ENCODE assay signal across 19 cellular contexts in the genomic region with DNA sequence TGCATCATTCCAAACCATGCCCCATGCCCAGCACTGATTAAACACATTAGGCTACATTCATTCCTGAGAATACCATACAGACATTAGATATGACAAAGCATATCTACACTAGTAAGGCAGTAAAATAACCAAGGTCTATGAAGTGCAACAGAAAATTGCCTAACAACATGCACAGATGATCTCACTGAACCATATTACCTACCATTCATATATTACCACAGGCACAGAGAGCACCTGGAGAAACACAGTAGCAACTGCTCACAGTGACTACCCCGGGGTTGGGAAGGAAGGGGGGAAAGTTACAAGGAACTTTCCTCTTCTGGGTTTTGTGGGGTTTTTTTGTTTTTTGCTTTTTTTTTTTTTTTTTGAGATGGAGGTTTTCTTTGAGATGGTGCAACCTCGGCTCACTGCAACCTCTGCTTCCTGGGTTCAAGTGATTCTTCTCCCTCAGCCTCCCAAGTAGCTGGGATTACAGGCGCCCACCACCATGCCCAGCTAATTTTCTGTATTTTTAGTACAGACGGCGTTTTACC.
DNase-seq lines count a peak whose midpoint lies in the region; ATAC-seq and TF ChIP-seq lines count a peak whose summit lies in the region.
"Had no signal": no experiment of that assay in that cellular context is flagged by ENCODE, and none has a peak within 500 bp of the region (broad histone marks: within the 10 kb centered on the region; RNA-seq: fewer than 3 reads in every experiment).

No MANE protein-coding gene starts in this region.

- POLR2A ChIA-PET in activated B cell treated with CpG ODN at 0.5 μM for 24 hours (lab: Charles Lee): no interaction called here
- POLR2A ChIA-PET in RWPE1 (lab: Yijun Ruan, JAX; ENCODE audit: low non-redundant PET): no interaction called here

- H3K36me3 Mint-ChIP-seq in activated B cell treated with CpG ODN at 0.5 μM for 24 hours (ENCODE audit: low read depth): no peaks in the 10 kb centered on the region
- H3K36me3 Mint-ChIP-seq: CD8-positive, alpha-beta T cell had no signal

- H3K27me3 Mint-ChIP-seq in activated B cell treated with CpG ODN at 0.5 μM for 24 hours: no peaks in the 10 kb centered on the region

- CTCF ChIA-PET in activated B cell treated with CpG ODN at 0.5 μM for 24 hours (lab: Charles Lee): no interaction called here
- CTCF ChIA-PET in RWPE1 (lab: Yijun Ruan, JAX): no interaction called here

- TF ChIP-seq CTCF in activated B cell treated with CpG ODN at 0.5 μM for 24 hours (IDR thresholded peaks at IDR 0.05) (no peak), RWPE1 (conservative IDR thresholded peaks at IDR 0.05; ENCODE audit: low read depth) (no peak)

- ATAC-seq in GM19397 (IDR thresholded peaks at IDR 0.05; ENCODE audit: unreplicated experiment) (peak; percentile 31), HG03196 (IDR thresholded peaks at IDR 0.05; ENCODE audit: unreplicated experiment) (peak; percentile 32), activated B cell treated with CpG ODN at 0.5 μM for 24 hours (ENCODE audit: low read depth) (peak; percentile 47), GM19035 (IDR thresholded peaks at IDR 0.05; ENCODE audit: unreplicated experiment) (no peak), GM18520 (IDR thresholded peaks at IDR 0.05; ENCODE audit: unreplicated experiment) (no peak)
- ATAC-seq: CD8-positive, alpha-beta T cell had no signal

- peaks cover 0 to 38% (median 26%) of the 10 kb centered on the region in 10 experiments; a peak in 17 of 20 replicates for H3K4me1 ChIP-seq in BLaER1 treated with 17β-estradiol and CSF1 and Interleukin-3, amounts not matched to agents 10 nM and 100 nM

- no peaks in the 10 kb centered on the region for H3K27me3 ChIP-seq in BLaER1 treated with 17β-estradiol and CSF1 and Interleukin-3, amounts not matched to agents 10 nM and 100 nM

- H3K4me1 Mint-ChIP-seq in activated B cell treated with CpG ODN at 0.5 μM for 24 hours: peaks cover 8% of the 10 kb centered on the region

- H4K20me1 ChIP-seq in BLaER1 treated with 17β-estradiol and CSF1 and Interleukin-3, amounts not matched to agents 10 nM and 100 nM: no peaks in the 10 kb centered on the region

- peak overlapping the region in 3 of 11 experiments; percentile 22 to 65 (median 50); a peak in 5 of 22 replicates for H3K27ac ChIP-seq in BLaER1 treated with 17β-estradiol and CSF1 and Interleukin-3, amounts not matched to agents 10 nM and 100 nM
- no peak overlapping the region for H3K27ac ChIP-seq in RWPE1
- H3K27ac ChIP-seq: HL-60, SK-N-MC had no signal

- H3K27ac Mint-ChIP-seq in activated B cell treated with CpG ODN at 0.5 μM for 24 hours: peak overlapping the region; percentile 5
- H3K27ac Mint-ChIP-seq: CD8-positive, alpha-beta T cell; T-helper 2 cell treated with Interferon-gamma antibody and Interleukin-4, amounts not matched to agents 5 μg/mL and 100 μg/mL, for 36 hours had no signal

- peak overlapping the region in 1 of 11 experiments; percentile 49; a peak in 2 of 22 replicates for H3K9ac ChIP-seq in BLaER1 treated with 17β-estradiol and CSF1 and Interleukin-3, amounts not matched to agents 10 nM and 100 nM

- H3K9me3 Mint-ChIP-seq in activated B cell treated with CpG ODN at 0.5 μM for 24 hours: no peaks in the 10 kb centered on the region
- H3K9me3 Mint-ChIP-seq: CD8-positive, alpha-beta T cell had no signal

- H3K36me3 ChIP-seq in BLaER1 treated with 17β-estradiol and CSF1 and Interleukin-3, amounts not matched to agents 10 nM and 100 nM: no peaks in the 10 kb centered on the region

- no peak for DNase-seq in activated B cell treated with CpG ODN at 0.5 μM for 24 hours
- no peak for DNase-seq in NCI-H1694 (lab: John Stamatoyannopoulos, UW)
- no peak for DNase-seq in RWPE1 (ENCODE audit: low spot score)
- DNase-seq: CD8-positive, alpha-beta T cell; H7; NCI-H1048; NCI-H1436; NCI-H2029; NCI-H2171; NCI-H526; Right ventricle myocardium superior had no signal

- intact Hi-C loops in activated B cell treated with CpG ODN at 0.5 μM for 24 hours (cut with micrococcal nuclease): no loop called here

- H3K4me2 ChIP-seq in BLaER1 treated with 17β-estradiol and CSF1 and Interleukin-3, amounts not matched to agents 10 nM and 100 nM: peak overlapping the region in 10 of 11 experiments; percentile 3 to 74 (median 67); a peak in 18 of 22 replicates

- no peak overlapping the region for H3K4me3 ChIP-seq in BLaER1 treated with 17β-estradiol and CSF1 and Interleukin-3, amounts not matched to agents 10 nM and 100 nM
- H3K4me3 ChIP-seq: SK-N-MC had no signal

- H3K4me3 Mint-ChIP-seq in activated B cell treated with CpG ODN at 0.5 μM for 24 hours: no peak overlapping the region
- H3K4me3 Mint-ChIP-seq: CD8-positive, alpha-beta T cell; T-helper 2 cell treated with Interferon-gamma antibody and Interleukin-4, amounts not matched to agents 5 μg/mL and 100 μg/mL, for 36 hours had no signal

- peaks cover 0 to 2% (median 0%) of the 10 kb centered on the region in 11 experiments; a peak in 6 of 22 replicates for H3K9me3 ChIP-seq in BLaER1 treated with 17β-estradiol and CSF1 and Interleukin-3, amounts not matched to agents 10 nM and 100 nM (replicated peaks in 1 of 11)

Comparison
In these comparisons a context has a peak if more than half of its experiments do, and no peak if none do; other contexts are left out.
1. ATAC-seq: peak in GM19397 (single experiment), HG03196 (single experiment) and activated B cell treated with CpG ODN at 0.5 μM for 24 hours (single experiment); none in GM19035 (single experiment) and GM18520 (single experiment).